ENCODE assay signal across 19 cellular contexts in genomic region chr5:91024160-91024559, GRCh38.
A peak's percentile ranks its signal among the peaks of the same experiment; 100 is the strongest.
DNase-seq lines count a peak whose midpoint lies in the region; ATAC-seq, FAIRE-seq and TF ChIP-seq lines count a peak whose summit lies in the region.
"Had no signal": no experiment of that assay in that cellular context is flagged by ENCODE, and none has a peak within 500 bp of the region (broad histone marks: within the 10 kb centered on the region; RNA-seq: fewer than 3 reads in every experiment).

No MANE protein-coding gene starts in this region.

- in situ Hi-C loops in IMR-90 (cut with MboI; ENCODE audit: low sequenced_read_pairs), result no loop called here

- BruUV-seq in IMR-90 (replicated peaks; lab: Mats Ljungman, UMichigan), result no TSS peak

- no peaks in the 10 kb centered on the region for H3K9me3 Mint-ChIP-seq in nephron progenitor cell
- H3K9me3 Mint-ChIP-seq: CD4-positive, alpha-beta memory T cell had no signal

- H3K4me1 Mint-ChIP-seq in nephron progenitor cell, result peaks cover 68% of the 10 kb centered on the region
- H3K4me1 Mint-ChIP-seq: CD4-positive, alpha-beta memory T cell had no signal

- no peak overlapping the region for H3K4me2 ChIP-seq in IMR-90 (ENCODE audit: low read depth, low read length)
- H3K4me2 ChIP-seq: BLaER1 treated with 17β-estradiol and CSF1 and Interleukin-3, amounts not matched to agents 10 nM and 100 nM had no signal

- no peak for ATAC-seq in IMR-90 (ENCODE audit: low read depth)
- ATAC-seq in right lobe of liver, result no peak

- TF ChIP-seq POLR2A in IMR-90 (IDR thresholded peaks at IDR 0.05; ENCODE audit: low read depth, low read length), result no peak
- TF ChIP-seq POLR2A in right lobe of liver (IDR thresholded peaks at IDR 0.05), result no peak

- CTCF ChIA-PET in IMR-90 (lab: Yijun Ruan, JAX) (no interaction called here), RWPE1 (lab: Yijun Ruan, JAX) (no interaction called here)

- H3K27me3 ChIP-seq in IMR-90 (ENCODE audit: control insufficient read depth, insufficient read depth, low read length), result no peaks in the 10 kb centered on the region
- no peaks in the 10 kb centered on the region for H3K27me3 ChIP-seq in right lobe of liver
- H3K27me3 ChIP-seq: BLaER1 treated with 17β-estradiol and CSF1 and Interleukin-3, amounts not matched to agents 10 nM and 100 nM; SJSA1 had no signal

- no peak overlapping the region for H3K23ac ChIP-seq in IMR-90 (ENCODE audit: low read depth, low read length)

- H3K36me3 ChIP-seq in IMR-90 (ENCODE audit: control insufficient read depth, insufficient read depth, low read length) (no peaks in the 10 kb centered on the region), right lobe of liver (no peaks in the 10 kb centered on the region)
- H3K36me3 ChIP-seq: BLaER1 treated with 17β-estradiol and CSF1 and Interleukin-3, amounts not matched to agents 10 nM and 100 nM; SJSA1 had no signal

- no peak for TF ChIP-seq RAD21 in IMR-90 (IDR thresholded peaks at IDR 0.05; ENCODE audit: low read length)

- no peaks in the 10 kb centered on the region for H3K79me1 ChIP-seq in IMR-90 (ENCODE audit: low read depth in 1 of 2, low read length in 2 of 2)

- TF ChIP-seq CTCF in IMR-90 (conservative IDR thresholded peaks at IDR 0.05; ENCODE audit: low read depth, low read length) (no peak), VCaP (conservative IDR thresholded peaks at IDR 0.05) (no peak), nephron progenitor cell (IDR thresholded peaks at IDR 0.05) (no peak), RWPE1 (conservative IDR thresholded peaks at IDR 0.05; ENCODE audit: low read depth) (no peak), right lobe of liver (IDR thresholded peaks at IDR 0.05) (no peak)

- no peak for DNase-seq in IMR-90
- DNase-seq in nephron progenitor cell, result no peak
- no peak for DNase-seq in urothelium cell line (ENCODE audit: low spot score)
- no peak for DNase-seq in RWPE1 (ENCODE audit: low spot score)
- DNase-seq in NCI-H510A (lab: John Stamatoyannopoulos, UW), result no peak
- no peak for DNase-seq in NCI-H187 (lab: John Stamatoyannopoulos, UW)
- DNase-seq in right lobe of liver, result no peak
- DNase-seq: CD4-positive, alpha-beta memory T cell; Karpas-422; MV-4-11; NCI-H1694; NCI-H526; SW 1271 had no signal

- H3K4me3 Mint-ChIP-seq in nephron progenitor cell, result no peak overlapping the region
- H3K4me3 Mint-ChIP-seq: CD4-positive, alpha-beta memory T cell had no signal

- no peak overlapping the region for H3K27ac ChIP-seq in IMR-90 (ENCODE audit: insufficient read depth, low read length)
- peak overlapping the region; percentile 91 for H3K27ac ChIP-seq in VCaP
- H3K27ac ChIP-seq in RWPE1, result no peak overlapping the region
- no peak overlapping the region for H3K27ac ChIP-seq in right lobe of liver
- H3K27ac ChIP-seq: BLaER1 treated with 17β-estradiol and CSF1 and Interleukin-3, amounts not matched to agents 10 nM and 100 nM; SJSA1 had no signal

- H3K4me1 ChIP-seq in IMR-90 (ENCODE audit: control insufficient read depth, insufficient read depth, low read length), result peaks cover 6% of the 10 kb centered on the region
- peaks cover 0 to 42% (median 12%) of the 10 kb centered on the region in 4 donors for H3K4me1 ChIP-seq in right lobe of liver
- H3K4me1 ChIP-seq: BLaER1 treated with 17β-estradiol and CSF1 and Interleukin-3, amounts not matched to agents 10 nM and 100 nM; SJSA1 had no signal

- H4K20me1 ChIP-seq in IMR-90 (ENCODE audit: insufficient read depth, low read length), result no peaks in the 10 kb centered on the region
- H4K20me1 ChIP-seq: BLaER1 treated with 17β-estradiol and CSF1 and Interleukin-3, amounts not matched to agents 10 nM and 100 nM had no signal

- no peak overlapping the region for H2BK15ac ChIP-seq in IMR-90 (ENCODE audit: low read depth, low read length)

- H3K4ac ChIP-seq in IMR-90 (ENCODE audit: low read depth, low read length), result no peak overlapping the region

- H4K5ac ChIP-seq in IMR-90 (ENCODE audit: low read depth, low read length), result no peak overlapping the region

- H3K9me1 ChIP-seq in IMR-90 (ENCODE audit: insufficient read depth, low read length), result peaks cover 3% of the 10 kb centered on the region; the same call in 1 of the 2 replicates

- no peak overlapping the region for H3K56ac ChIP-seq in IMR-90 (ENCODE audit: extremely low read depth, insufficient read depth, low read length)

- no peaks in the 10 kb centered on the region for H3K9me3 ChIP-seq in IMR-90 (ENCODE audit: control insufficient read depth, insufficient read depth, low read length)
- H3K9me3 ChIP-seq in right lobe of liver, result no peaks in the 10 kb centered on the region
- H3K9me3 ChIP-seq: BLaER1 treated with 17β-estradiol and CSF1 and Interleukin-3, amounts not matched to agents 10 nM and 100 nM; SJSA1 had no signal

- FAIRE-seq in urothelium cell line (lab: Jason Lieb, UNC), result peak; percentile 13
- FAIRE-seq: G401.6, GM12892, H1 had no signal

- no peak overlapping the region for H2BK5ac ChIP-seq in IMR-90 (ENCODE audit: low read depth, low read length, poor library complexity, severe bottlenecking)

- H2BK120ac ChIP-seq in IMR-90 (ENCODE audit: low read depth, low read length), result no peak overlapping the region

- no CpG with 5 or more reads among the region's 1 CpG for whole genome bisulfite sequencing in IMR-90 (ENCODE audit: extremely low coverage in 2 of 2, insufficient read length in 1 of 2), 2 experiments
- 50% methylated on average over 1 of the region's 1 CpG for WGBS in right lobe of liver (ENCODE audit: insufficient coverage, low coverage, low lambda C conversion rate, missing lambda C conversion rate)

- no peak overlapping the region for H3K4me3 ChIP-seq in IMR-90 (ENCODE audit: insufficient read depth, low read depth, low read length)
- H3K4me3 ChIP-seq in right lobe of liver, result no peak overlapping the region
- H3K4me3 ChIP-seq: BLaER1 treated with 17β-estradiol and CSF1 and Interleukin-3, amounts not matched to agents 10 nM and 100 nM; SJSA1 had no signal

- H2AK5ac ChIP-seq in IMR-90 (ENCODE audit: low read depth, low read length), result no peak overlapping the region; the same call in 1 of the 2 replicates

- H3K27ac Mint-ChIP-seq in nephron progenitor cell, result peak overlapping the region; percentile 73
- H3K27ac Mint-ChIP-seq: CD4-positive, alpha-beta memory T cell had no signal

- H2AK9ac ChIP-seq in IMR-90 (replicated peaks; ENCODE audit: low read depth, low read length, poor library complexity), result no peak overlapping the region

- H3K18ac ChIP-seq in IMR-90 (ENCODE audit: low read depth, low read length), result peak overlapping the region; percentile 13; the same call in 1 of the 2 replicates

- no peak overlapping the region for H2BK20ac ChIP-seq in IMR-90 (ENCODE audit: low read depth, low read length)

- H4K8ac ChIP-seq in IMR-90 (ENCODE audit: low read depth in 2 of 2, low read length in 2 of 2), result no peak overlapping the region

- dilution Hi-C loops in IMR-90 (cut with HindIII; ENCODE audit: low sequenced_read_pairs, unreplicated experiment), result no loop called here

- H3K9ac ChIP-seq in IMR-90 (ENCODE audit: low read depth, low read length), result no peak overlapping the region
- H3K9ac ChIP-seq: BLaER1 treated with 17β-estradiol and CSF1 and Interleukin-3, amounts not matched to agents 10 nM and 100 nM had no signal

- no peak overlapping the region for H3K14ac ChIP-seq in IMR-90 (replicated peaks; ENCODE audit: low read depth, low read length)

- POLR2A ChIA-PET in IMR-90 (lab: Charles Lee; ENCODE audit: unreplicated experiment), result interaction anchor here (0.6 kb wide), 1 partner anchor 49 kb away, joined by 3 read pairs; no protein-coding TSS in a partner anchor
- POLR2A ChIA-PET in RWPE1 (lab: Yijun Ruan, JAX; ENCODE audit: low non-redundant PET), result no interaction called here

- peaks cover 4% of the 10 kb centered on the region for H3K27me3 Mint-ChIP-seq in nephron progenitor cell (ENCODE audit: low read depth, poor library complexity)

- intact Hi-C loops in IMR-90 (cut with micrococcal nuclease), result no loop called here
- intact Hi-C loops in right lobe of liver (cut with DNase I), result no loop called here

- no peaks in the 10 kb centered on the region for H3K36me3 Mint-ChIP-seq in nephron progenitor cell (ENCODE audit: low read depth)
- H3K36me3 Mint-ChIP-seq: CD4-positive, alpha-beta memory T cell had no signal

- no peak overlapping the region for H2AFZ ChIP-seq in IMR-90 (replicated peaks; ENCODE audit: low read length, poor library complexity)

- H4K91ac ChIP-seq in IMR-90 (ENCODE audit: insufficient read depth, low read depth, low read length), result no peak overlapping the region

TF ChIP-seq in IMR-90, 13 proteins besides CTCF, POLR2A, EP300 and RAD21:
- no peak for TF ChIP-seq MAZ (IDR thresholded peaks at IDR 0.05; ENCODE audit: borderline replicate concordance, low read depth, low read length)
- TF ChIP-seq NFE2L2 (IDR thresholded peaks at IDR 0.05; ENCODE audit: low read depth, low read length), result no peak
- TF ChIP-seq CEBPB (IDR thresholded peaks at IDR 0.05; ENCODE audit: low read depth, low read length), result no peak
- TF ChIP-seq MXI1 (IDR thresholded peaks at IDR 0.05; ENCODE audit: borderline replicate concordance, low read depth, low read length), result no peak
- TF ChIP-seq MAFK (IDR thresholded peaks at IDR 0.05; ENCODE audit: low read depth, low read length), result no peak
- TF ChIP-seq USF2 (IDR thresholded peaks at IDR 0.05; ENCODE audit: low read depth, low read length), result no peak
- TF ChIP-seq SMC3 (IDR thresholded peaks at IDR 0.05; ENCODE audit: low read depth, low read length), result no peak
- TF ChIP-seq BHLHE40 (IDR thresholded peaks at IDR 0.05; ENCODE audit: low read depth, low read length), result no peak
- no peak for TF ChIP-seq ELK1 (IDR thresholded peaks at IDR 0.05; ENCODE audit: borderline replicate concordance, low read depth, low read length)
